2 cellular contexts compared by ENCODE assay signal in the genomic region with DNA sequence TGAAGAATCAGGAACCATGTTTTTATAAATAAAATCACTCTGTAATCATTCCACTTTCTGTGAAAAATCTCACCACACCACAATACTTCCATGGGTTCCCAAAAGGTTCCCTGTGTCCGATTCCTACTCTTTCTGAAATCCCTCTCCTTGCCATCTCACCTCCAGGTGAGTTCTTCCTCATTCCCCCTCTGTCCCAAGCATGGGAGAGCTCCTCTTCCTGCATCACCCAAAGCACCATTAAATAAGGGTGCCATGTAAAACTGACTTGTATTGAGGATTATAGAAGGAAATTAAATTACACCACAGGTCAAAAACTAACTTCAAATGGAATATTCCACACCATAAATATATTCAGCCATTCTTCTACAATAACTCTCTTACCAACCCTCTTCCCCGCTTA.
TF ChIP-seq lines count a peak whose summit lies in the region.

No MANE protein-coding gene starts in this region.

TF ChIP-seq in GM23338, 12 proteins besides CTCF, POLR2A, EP300 and RAD21 (continued from another document):
- TF ChIP-seq NANOG (IDR thresholded peaks at IDR 0.05; ENCODE audit: borderline replicate concordance) (no peak), POLR2AphosphoS5 (IDR thresholded peaks at IDR 0.05; ENCODE audit: low read depth) (no peak; the same call in 1 of the 2 replicates), STAT1 (IDR thresholded peaks at IDR 0.05; ENCODE audit: unreplicated experiment) (no peak), ZNF114 (CRISPR knock-in tag; IDR thresholded peaks at IDR 0.05) (no peak), EZH2phosphoT487 (IDR thresholded peaks at IDR 0.05; ENCODE audit: unreplicated experiment) (no peak), ZNF331 (CRISPR knock-in tag; IDR thresholded peaks at IDR 0.05; ENCODE audit: low read depth) (no peak)
- TF ChIP-seq, protein P1, sequence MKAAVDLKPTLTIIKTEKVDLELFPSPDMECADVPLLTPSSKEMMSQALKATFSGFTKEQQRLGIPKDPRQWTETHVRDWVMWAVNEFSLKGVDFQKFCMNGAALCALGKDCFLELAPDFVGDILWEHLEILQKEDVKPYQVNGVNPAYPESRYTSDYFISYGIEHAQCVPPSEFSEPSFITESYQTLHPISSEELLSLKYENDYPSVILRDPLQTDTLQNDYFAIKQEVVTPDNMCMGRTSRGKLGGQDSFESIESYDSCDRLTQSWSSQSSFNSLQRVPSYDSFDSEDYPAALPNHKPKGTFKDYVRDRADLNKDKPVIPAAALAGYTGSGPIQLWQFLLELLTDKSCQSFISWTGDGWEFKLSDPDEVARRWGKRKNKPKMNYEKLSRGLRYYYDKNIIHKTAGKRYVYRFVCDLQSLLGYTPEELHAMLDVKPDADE (IDR thresholded peaks at IDR 0.05): no peak
- TF ChIP-seq, protein P2, sequence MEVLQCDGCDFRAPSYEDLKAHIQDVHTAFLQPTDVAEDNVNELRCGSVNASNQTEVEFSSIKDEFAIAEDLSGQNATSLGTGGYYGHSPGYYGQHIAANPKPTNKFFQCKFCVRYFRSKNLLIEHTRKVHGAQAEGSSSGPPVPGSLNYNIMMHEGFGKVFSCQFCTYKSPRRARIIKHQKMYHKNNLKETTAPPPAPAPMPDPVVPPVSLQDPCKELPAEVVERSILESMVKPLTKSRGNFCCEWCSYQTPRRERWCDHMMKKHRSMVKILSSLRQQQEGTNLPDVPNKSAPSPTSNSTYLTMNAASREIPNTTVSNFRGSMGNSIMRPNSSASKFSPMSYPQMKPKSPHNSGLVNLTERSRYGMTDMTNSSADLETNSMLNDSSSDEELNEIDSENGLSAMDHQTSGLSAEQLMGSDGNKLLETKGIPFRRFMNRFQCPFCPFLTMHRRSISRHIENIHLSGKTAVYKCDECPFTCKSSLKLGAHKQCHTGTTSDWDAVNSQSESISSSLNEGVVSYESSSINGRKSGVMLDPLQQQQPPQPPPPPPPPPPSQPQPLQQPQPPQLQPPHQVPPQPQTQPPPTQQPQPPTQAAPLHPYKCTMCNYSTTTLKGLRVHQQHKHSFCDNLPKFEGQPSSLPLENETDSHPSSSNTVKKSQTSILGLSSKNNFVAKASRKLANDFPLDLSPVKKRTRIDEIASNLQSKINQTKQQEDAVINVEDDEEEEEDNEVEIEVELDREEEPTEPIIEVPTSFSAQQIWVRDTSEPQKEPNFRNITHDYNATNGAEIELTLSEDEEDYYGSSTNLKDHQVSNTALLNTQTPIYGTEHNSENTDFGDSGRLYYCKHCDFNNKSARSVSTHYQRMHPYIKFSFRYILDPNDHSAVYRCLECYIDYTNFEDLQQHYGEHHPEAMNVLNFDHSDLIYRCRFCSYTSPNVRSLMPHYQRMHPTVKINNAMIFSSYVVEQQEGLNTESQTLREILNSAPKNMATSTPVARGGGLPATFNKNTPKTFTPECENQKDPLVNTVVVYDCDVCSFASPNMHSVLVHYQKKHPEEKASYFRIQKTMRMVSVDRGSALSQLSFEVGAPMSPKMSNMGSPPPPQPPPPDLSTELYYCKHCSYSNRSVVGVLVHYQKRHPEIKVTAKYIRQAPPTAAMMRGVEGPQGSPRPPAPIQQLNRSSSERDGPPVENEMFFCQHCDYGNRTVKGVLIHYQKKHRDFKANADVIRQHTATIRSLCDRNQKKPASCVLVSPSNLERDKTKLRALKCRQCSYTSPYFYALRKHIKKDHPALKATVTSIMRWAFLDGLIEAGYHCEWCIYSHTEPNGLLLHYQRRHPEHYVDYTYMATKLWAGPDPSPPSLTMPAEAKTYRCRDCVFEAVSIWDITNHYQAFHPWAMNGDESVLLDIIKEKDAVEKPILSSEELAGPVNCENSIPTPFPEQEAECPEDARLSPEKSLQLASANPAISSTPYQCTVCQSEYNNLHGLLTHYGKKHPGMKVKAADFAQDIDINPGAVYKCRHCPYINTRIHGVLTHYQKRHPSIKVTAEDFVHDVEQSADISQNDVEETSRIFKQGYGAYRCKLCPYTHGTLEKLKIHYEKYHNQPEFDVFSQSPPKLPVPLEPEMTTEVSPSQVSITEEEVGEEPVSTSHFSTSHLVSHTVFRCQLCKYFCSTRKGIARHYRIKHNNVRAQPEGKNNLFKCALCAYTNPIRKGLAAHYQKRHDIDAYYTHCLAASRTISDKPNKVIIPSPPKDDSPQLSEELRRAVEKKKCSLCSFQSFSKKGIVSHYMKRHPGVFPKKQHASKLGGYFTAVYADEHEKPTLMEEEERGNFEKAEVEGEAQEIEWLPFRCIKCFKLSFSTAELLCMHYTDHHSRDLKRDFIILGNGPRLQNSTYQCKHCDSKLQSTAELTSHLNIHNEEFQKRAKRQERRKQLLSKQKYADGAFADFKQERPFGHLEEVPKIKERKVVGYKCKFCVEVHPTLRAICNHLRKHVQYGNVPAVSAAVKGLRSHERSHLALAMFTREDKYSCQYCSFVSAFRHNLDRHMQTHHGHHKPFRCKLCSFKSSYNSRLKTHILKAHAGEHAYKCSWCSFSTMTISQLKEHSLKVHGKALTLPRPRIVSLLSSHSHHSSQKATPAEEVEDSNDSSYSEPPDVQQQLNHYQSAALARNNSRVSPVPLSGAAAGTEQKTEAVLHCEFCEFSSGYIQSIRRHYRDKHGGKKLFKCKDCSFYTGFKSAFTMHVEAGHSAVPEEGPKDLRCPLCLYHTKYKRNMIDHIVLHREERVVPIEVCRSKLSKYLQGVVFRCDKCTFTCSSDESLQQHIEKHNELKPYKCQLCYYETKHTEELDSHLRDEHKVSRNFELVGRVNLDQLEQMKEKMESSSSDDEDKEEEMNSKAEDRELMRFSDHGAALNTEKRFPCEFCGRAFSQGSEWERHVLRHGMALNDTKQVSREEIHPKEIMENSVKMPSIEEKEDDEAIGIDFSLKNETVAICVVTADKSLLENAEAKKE (CRISPR knock-in tag; IDR thresholded peaks at IDR 0.05): no peak
TF ChIP-seq in GM23338: peak in this region for 0.

TF ChIP-seq in WTC11, 78 proteins besides CTCF, POLR2A, EP300 and RAD21 (continued from another document):
- TF ChIP-seq, protein P3, sequence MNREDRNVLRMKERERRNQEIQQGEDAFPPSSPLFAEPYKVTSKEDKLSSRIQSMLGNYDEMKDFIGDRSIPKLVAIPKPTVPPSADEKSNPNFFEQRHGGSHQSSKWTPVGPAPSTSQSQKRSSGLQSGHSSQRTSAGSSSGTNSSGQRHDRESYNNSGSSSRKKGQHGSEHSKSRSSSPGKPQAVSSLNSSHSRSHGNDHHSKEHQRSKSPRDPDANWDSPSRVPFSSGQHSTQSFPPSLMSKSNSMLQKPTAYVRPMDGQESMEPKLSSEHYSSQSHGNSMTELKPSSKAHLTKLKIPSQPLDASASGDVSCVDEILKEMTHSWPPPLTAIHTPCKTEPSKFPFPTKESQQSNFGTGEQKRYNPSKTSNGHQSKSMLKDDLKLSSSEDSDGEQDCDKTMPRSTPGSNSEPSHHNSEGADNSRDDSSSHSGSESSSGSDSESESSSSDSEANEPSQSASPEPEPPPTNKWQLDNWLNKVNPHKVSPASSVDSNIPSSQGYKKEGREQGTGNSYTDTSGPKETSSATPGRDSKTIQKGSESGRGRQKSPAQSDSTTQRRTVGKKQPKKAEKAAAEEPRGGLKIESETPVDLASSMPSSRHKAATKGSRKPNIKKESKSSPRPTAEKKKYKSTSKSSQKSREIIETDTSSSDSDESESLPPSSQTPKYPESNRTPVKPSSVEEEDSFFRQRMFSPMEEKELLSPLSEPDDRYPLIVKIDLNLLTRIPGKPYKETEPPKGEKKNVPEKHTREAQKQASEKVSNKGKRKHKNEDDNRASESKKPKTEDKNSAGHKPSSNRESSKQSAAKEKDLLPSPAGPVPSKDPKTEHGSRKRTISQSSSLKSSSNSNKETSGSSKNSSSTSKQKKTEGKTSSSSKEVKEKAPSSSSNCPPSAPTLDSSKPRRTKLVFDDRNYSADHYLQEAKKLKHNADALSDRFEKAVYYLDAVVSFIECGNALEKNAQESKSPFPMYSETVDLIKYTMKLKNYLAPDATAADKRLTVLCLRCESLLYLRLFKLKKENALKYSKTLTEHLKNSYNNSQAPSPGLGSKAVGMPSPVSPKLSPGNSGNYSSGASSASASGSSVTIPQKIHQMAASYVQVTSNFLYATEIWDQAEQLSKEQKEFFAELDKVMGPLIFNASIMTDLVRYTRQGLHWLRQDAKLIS (CRISPR knock-in tag; IDR thresholded peaks at IDR 0.05; ENCODE audit: borderline replicate concordance): 0 out of 2 replicates have a peak, but pooled peaks have one; percentile 19
- TF ChIP-seq SMAD3 (CRISPR knock-in tag; IDR thresholded peaks at IDR 0.05; ENCODE audit: borderline replicate concordance) (0 out of 2 replicates have a peak, but pooled peaks have one; percentile 52), ZNF317 (CRISPR knock-in tag; IDR thresholded peaks at IDR 0.05; ENCODE audit: borderline replicate concordance, low read depth) (no peak)
